ENCODE assay signal across 12 cellular contexts in the genomic region with DNA sequence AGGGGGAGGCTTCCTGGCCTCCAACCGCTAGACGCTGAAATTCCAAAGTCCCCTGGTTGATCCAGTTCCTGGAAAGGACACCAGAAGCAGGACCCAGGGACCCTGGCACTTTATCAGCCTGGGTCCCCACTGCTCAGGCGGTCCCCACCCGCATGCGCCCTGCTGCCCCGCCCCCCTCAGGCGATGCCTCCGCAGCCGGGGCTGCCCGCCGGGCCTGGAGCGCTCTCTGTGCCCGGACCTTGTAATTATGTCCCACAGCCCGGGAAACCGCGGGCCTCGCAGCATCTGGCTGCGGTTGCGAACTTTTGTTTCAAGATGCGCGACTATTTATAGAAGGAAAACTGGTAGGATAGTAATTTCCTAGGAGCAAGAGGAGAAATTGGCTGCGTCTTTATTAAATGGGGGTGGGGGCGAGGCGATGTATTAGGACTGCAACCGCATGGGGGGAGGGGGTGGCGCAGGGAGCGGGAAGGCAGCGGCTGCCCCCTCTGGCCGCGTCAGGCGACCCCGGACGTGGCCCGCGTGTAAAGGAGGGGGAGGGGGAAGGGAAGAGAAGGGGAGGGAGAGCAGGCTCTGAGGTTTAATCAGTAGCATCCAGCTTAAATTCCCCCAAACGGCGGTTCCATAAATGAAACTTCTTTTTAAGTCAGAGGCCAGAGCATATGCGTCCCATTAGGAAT. TPM values are rescaled to one million over a fixed set of nuclear protein-coding genes. Genes with fewer than 3 reads are reported as not detected.
A peak's percentile ranks its signal among the peaks of the same experiment; 100 is the strongest.
DNase-seq lines count a peak whose midpoint lies in the region; ATAC-seq and TF ChIP-seq lines count a peak whose summit lies in the region.
"Had no signal": no experiment of that assay in that cellular context is flagged by ENCODE, and none has a peak within 500 bp of the region (broad histone marks: within the 10 kb centered on the region; RNA-seq: fewer than 3 reads in every experiment).

No MANE protein-coding gene starts in this region.

- H2AFZ ChIP-seq in GM23338: peak overlapping the region; percentile 86

- peak overlapping the region; percentile 70 for H3K4me3 Mint-ChIP-seq in GM23338
- H3K4me3 Mint-ChIP-seq in activated CD4-positive, alpha-beta memory T cell treated with anti-CD3 and anti-CD28 coated beads, Interleukin-2, amount 10 ng/mL, durations not matched to agents 7 days and 5 days: no peak overlapping the region
- H3K4me3 Mint-ChIP-seq: stimulated activated naive CD8-positive, alpha-beta T cell treated with anti-CD3 and anti-CD28 coated beads, Interleukin-15, Interleukin-2, amounts not matched to agents 100 ng/mL and 50 ng/mL, for 24 hours had no signal

- peak; percentile 66 for DNase-seq in GM23338 (ENCODE audit: low spot score)
- peak; percentile 68 for DNase-seq in astrocyte of the hippocampus (ENCODE audit: low read depth, low spot score)
- no peak for DNase-seq in lower lobe of right lung
- DNase-seq in COLO829 (ENCODE audit: low spot score): no peak
- no peak for DNase-seq in central memory CD4-positive, alpha-beta T cell
- no peak for DNase-seq in activated CD4-positive, alpha-beta memory T cell treated with anti-CD3 and anti-CD28 coated beads, Interleukin-2, amount 10 ng/mL, durations not matched to agents 7 days and 5 days
- no peak for DNase-seq in activated CD8-positive, alpha-beta memory T cell treated with anti-CD3 and anti-CD28 coated beads for 24 hours
- DNase-seq: activated CD4-positive, alpha-beta T cell treated with anti-CD3 and anti-CD28 coated beads for 1 hour; immature natural killer cell had no signal

- H3K36me3 ChIP-seq in GM23338 (ENCODE audit: insufficient read depth) (no peaks in the 10 kb centered on the region), lower lobe of right lung (no peaks in the 10 kb centered on the region)

- no peaks in the 10 kb centered on the region for H3K79me2 ChIP-seq in GM23338 (replicated peaks; ENCODE audit: insufficient read depth)

- peaks cover 24% of the 10 kb centered on the region for H3K4me1 Mint-ChIP-seq in GM23338
- peaks cover 2% of the 10 kb centered on the region for H3K4me1 Mint-ChIP-seq in activated CD4-positive, alpha-beta memory T cell treated with anti-CD3 and anti-CD28 coated beads, Interleukin-2, amount 10 ng/mL, durations not matched to agents 7 days and 5 days

- CTCF ChIA-PET in activated CD4-positive, alpha-beta memory T cell treated with anti-CD3 and anti-CD28 coated beads, Interleukin-2, amount 10 ng/mL, durations not matched to agents 7 days and 5 days (lab: Charles Lee): no interaction called here

- H4K20me1 ChIP-seq in GM23338 (replicated peaks; ENCODE audit: insufficient read depth): peaks cover 4% of the 10 kb centered on the region; the same call in 1 of the 2 replicates

- peaks cover 78% of the 10 kb centered on the region for H3K27me3 Mint-ChIP-seq in GM23338 (ENCODE audit: insufficient read depth, low read depth, poor library complexity)
- peaks cover 61% of the 10 kb centered on the region for H3K27me3 Mint-ChIP-seq in activated CD4-positive, alpha-beta memory T cell treated with anti-CD3 and anti-CD28 coated beads, Interleukin-2, amount 10 ng/mL, durations not matched to agents 7 days and 5 days

- peaks cover 11% of the 10 kb centered on the region; the same call in 2 of the 3 replicates for H3K36me3 Mint-ChIP-seq in GM23338 (ENCODE audit: low read depth)
- peaks cover 3% of the 10 kb centered on the region for H3K36me3 Mint-ChIP-seq in activated CD4-positive, alpha-beta memory T cell treated with anti-CD3 and anti-CD28 coated beads, Interleukin-2, amount 10 ng/mL, durations not matched to agents 7 days and 5 days (ENCODE audit: low read depth)
- H3K36me3 Mint-ChIP-seq: immature natural killer cell had no signal

- H3K4me1 ChIP-seq in GM23338 (ENCODE audit: insufficient read depth): peaks cover 15% of the 10 kb centered on the region
- H3K4me1 ChIP-seq in lower lobe of right lung: peaks cover 18% of the 10 kb centered on the region

- intact Hi-C loops in lower lobe of right lung (cut with DNase I): no loop called here

- H3K4me3 ChIP-seq in GM23338: peak overlapping the region; percentile 57
- H3K4me3 ChIP-seq in lower lobe of right lung: peak overlapping the region; percentile 29

- TF ChIP-seq CTCF in 22Rv1 (IDR thresholded peaks at IDR 0.05) (peak; percentile 8; the same call in 1 of the 2 replicates), GM23338 (conservative IDR thresholded peaks at IDR 0.05; ENCODE audit: low read depth in 2 of 2) (0 out of 4 replicates have a peak, but pooled peaks of 1 of the 2 experiments have one; percentile 9), lower lobe of right lung (IDR thresholded peaks at IDR 0.05) (no peak)

- peaks cover 19% of the 10 kb centered on the region for H3K9me3 Mint-ChIP-seq in GM23338
- no peaks in the 10 kb centered on the region for H3K9me3 Mint-ChIP-seq in activated CD4-positive, alpha-beta memory T cell treated with anti-CD3 and anti-CD28 coated beads, Interleukin-2, amount 10 ng/mL, durations not matched to agents 7 days and 5 days
- H3K9me3 Mint-ChIP-seq: stimulated activated naive CD8-positive, alpha-beta T cell treated with anti-CD3 and anti-CD28 coated beads, Interleukin-15, Interleukin-2, amounts not matched to agents 100 ng/mL and 50 ng/mL, for 24 hours had no signal

- H3K4me2 ChIP-seq in GM23338: peak overlapping the region; percentile 82

- no peaks in the 10 kb centered on the region for H3K9me3 ChIP-seq in lower lobe of right lung

- H3F3A ChIP-seq in GM23338 (replicated peaks; ENCODE audit: low read depth): no peaks in the 10 kb centered on the region

- POLR2A ChIA-PET in activated CD4-positive, alpha-beta memory T cell treated with anti-CD3 and anti-CD28 coated beads, Interleukin-2, amount 10 ng/mL, durations not matched to agents 7 days and 5 days (lab: Charles Lee): no interaction called here

- H3K27ac Mint-ChIP-seq in GM23338: no peak overlapping the region
- H3K27ac Mint-ChIP-seq in activated CD4-positive, alpha-beta memory T cell treated with anti-CD3 and anti-CD28 coated beads, Interleukin-2, amount 10 ng/mL, durations not matched to agents 7 days and 5 days: no peak overlapping the region
- H3K27ac Mint-ChIP-seq: immature natural killer cell; stimulated activated naive CD8-positive, alpha-beta T cell treated with anti-CD3 and anti-CD28 coated beads, Interleukin-15, Interleukin-2, amounts not matched to agents 100 ng/mL and 50 ng/mL, for 24 hours had no signal

- H3K27ac ChIP-seq in 22Rv1 (no peak overlapping the region), GM23338 (ENCODE audit: low read depth) (no peak overlapping the region), lower lobe of right lung (no peak overlapping the region)

- H3K27me3 ChIP-seq in GM23338 (ENCODE audit: insufficient read depth): peaks cover 66% of the 10 kb centered on the region
- H3K27me3 ChIP-seq in lower lobe of right lung (ENCODE audit: low read depth): peaks cover 81% of the 10 kb centered on the region

- H3K9me2 ChIP-seq in GM23338 (ENCODE audit: insufficient read depth): no peaks in the 10 kb centered on the region

- ATAC-seq in GM23338 (peak; percentile 9), lower lobe of right lung (no peak)
- ATAC-seq: sciatic nerve had no signal

TF ChIP-seq in GM23338, 12 proteins besides CTCF, POLR2A, EP300 and RAD21 (continues in another document):
- peak; percentile 63 for TF ChIP-seq EZH2 (IDR thresholded peaks at IDR 0.05; ENCODE audit: low read depth, unreplicated experiment)

RNA-seq across cellular contexts. Expression of a gene that starts 6.1 kb away (rescaled TPM):
- 0.10 and 3.0 TPM in 2 replicates for total RNA-seq in GM23338 (2014; rRNA removed; shearing (Covaris generic))
- polyA plus RNA-seq in GM23338 (2016; fragmentation: Nextera tagmentation; extraction: Ambion mirVana): 0.17 TPM in 1 of 2 replicates, not detected in the other
- 6.3 TPM for total RNA-seq in lower lobe of right lung
- not detected for total RNA-seq in activated CD4-positive, alpha-beta memory T cell treated with anti-CD3 and anti-CD28 coated beads, Interleukin-2, amount 10 ng/mL, durations not matched to agents 7 days and 5 days
- total RNA-seq: sciatic nerve had no signal
- polyA plus RNA-seq: immature natural killer cell had no signal

Comparison
In these comparisons a context has a peak if more than half of its experiments do, and no peak if none do; other contexts are left out.
1. DNase-seq: peak in GM23338 (single experiment) and astrocyte of the hippocampus (single experiment); none in lower lobe of right lung (single experiment), COLO829 (single experiment), central memory CD4-positive, alpha-beta T cell (single experiment), activated CD4-positive, alpha-beta memory T cell treated with anti-CD3 and anti-CD28 coated beads, Interleukin-2, amount 10 ng/mL, durations not matched to agents 7 days and 5 days (single experiment) and activated CD8-positive, alpha-beta memory T cell treated with anti-CD3 and anti-CD28 coated beads for 24 hours (single experiment).